In genomic region chr5:62584395-62584794, GRCh38 we compare ENCODE assay signal across 1 cellular context.
TF ChIP-seq lines count a peak whose summit lies in the region.

No MANE protein-coding gene starts in this region.

TF ChIP-seq in K562, 482 proteins besides CTCF, POLR2A, EP300 and RAD21 (continued from another document):
- TF ChIP-seq ARID1B (IDR thresholded peaks at IDR 0.05) (0 out of 2 replicates have a peak, but pooled peaks have one; percentile 13), ZNF316 (IDR thresholded peaks at IDR 0.05) (0 out of 2 replicates have a peak, but pooled peaks have one; percentile 6), ZC3H8 (IDR thresholded peaks at IDR 0.05) (no peak), CC2D1A (IDR thresholded peaks at IDR 0.05) (0 out of 2 replicates have a peak, but pooled peaks have one; percentile 14), RCOR1 (IDR thresholded peaks at IDR 0.05; ENCODE audit: borderline replicate concordance in 1 of 2, low read depth in 2 of 2, low read length in 2 of 2) (peak in 1 of 2 experiments; percentile 24; a peak in 1 of 4 replicates), NR3C1 (CRISPR knock-in tag; IDR thresholded peaks at IDR 0.05) (no peak)
